Comparison of ENCODE assay signal across 30 cellular contexts in genomic region chr1:173354937-173355280, GRCh38.
DNase-seq lines count a peak whose midpoint lies in the region; ATAC-seq, FAIRE-seq and TF ChIP-seq lines count a peak whose summit lies in the region.
"Had no signal": no experiment of that assay in that cellular context is flagged by ENCODE, and none has a peak within 500 bp of the region (broad histone marks: within the 10 kb centered on the region; RNA-seq: fewer than 3 reads in every experiment).

No MANE protein-coding gene starts in this region.

- TF ChIP-seq POLR2A in Peyer's patch (IDR thresholded peaks at IDR 0.05): no peak

- H3K27me3 Mint-ChIP-seq in IgD-negative memory B cell (no peaks in the 10 kb centered on the region), astrocyte (ENCODE audit: low read depth, unreplicated experiment) (no peaks in the 10 kb centered on the region), neural progenitor cell (ENCODE audit: insufficient read depth, low read depth) (peaks cover 7% of the 10 kb centered on the region)
- no peaks in the 10 kb centered on the region for H3K27me3 Mint-ChIP-seq in stimulated activated memory B cell treated with anti-CD40 and anti-IgM and Interleukin-4, amounts not matched to agents 10 μg/mL and 1 μg/mL and 100 μg/mL, for 72 hours
- H3K27me3 Mint-ChIP-seq: activated naive CD8-positive, alpha-beta T cell; effector memory CD8-positive, alpha-beta T cell; stimulated activated naive CD8-positive, alpha-beta T cell treated with anti-CD3 and anti-CD28 coated beads, Interleukin-15, Interleukin-2, amounts not matched to agents 100 ng/mL and 50 ng/mL, for 24 hours had no signal

- H4K20me1 ChIP-seq in astrocyte (ENCODE audit: insufficient read depth, low read length): no peaks in the 10 kb centered on the region
- no peaks in the 10 kb centered on the region for H4K20me1 ChIP-seq in neural progenitor cell (ENCODE audit: low read depth)

- H3K27me3 ChIP-seq in astrocyte (ENCODE audit: insufficient read depth, low read length): no peaks in the 10 kb centered on the region
- H3K27me3 ChIP-seq in neural progenitor cell: no peaks in the 10 kb centered on the region
- no peaks in the 10 kb centered on the region for H3K27me3 ChIP-seq in Peyer's patch
- H3K27me3 ChIP-seq: ascending aorta had no signal

- H2AFZ ChIP-seq in astrocyte (ENCODE audit: low read depth, low read length) (no peak overlapping the region), neural progenitor cell (replicated peaks) (no peak overlapping the region)

- ATAC-seq in GM18502 (IDR thresholded peaks at IDR 0.05; ENCODE audit: poor library complexity, unreplicated experiment): peak; percentile 11
- ATAC-seq in stimulated activated memory B cell treated with anti-CD40 and anti-IgM and Interleukin-4, amounts not matched to agents 10 μg/mL and 1 μg/mL and 100 μg/mL, for 72 hours: peak; percentile 6
- ATAC-seq: effector memory CD8-positive, alpha-beta T cell; Panc1; right cardiac atrium had no signal

- H3K4me3 ChIP-seq in astrocyte (ENCODE audit: insufficient read depth, low read depth, low read length): no peak overlapping the region
- H3K4me3 ChIP-seq in neural progenitor cell: no peak overlapping the region
- H3K4me3 ChIP-seq in Peyer's patch: no peak overlapping the region
- H3K4me3 ChIP-seq: ascending aorta, coronary artery, left ventricle myocardium inferior had no signal

- H3K4me1 Mint-ChIP-seq in IgD-negative memory B cell (peaks cover 15 to 27% (median 25%) of the 10 kb centered on the region in 3 donors), astrocyte (ENCODE audit: low read depth, unreplicated experiment) (peaks cover 12% of the 10 kb centered on the region), neural progenitor cell (no peaks in the 10 kb centered on the region)
- peaks cover 34% of the 10 kb centered on the region for H3K4me1 Mint-ChIP-seq in stimulated activated memory B cell treated with anti-CD40 and anti-IgM and Interleukin-4, amounts not matched to agents 10 μg/mL and 1 μg/mL and 100 μg/mL, for 72 hours

- no peaks in the 10 kb centered on the region for H3K36me3 ChIP-seq in astrocyte (ENCODE audit: insufficient read depth, low read length)
- no peaks in the 10 kb centered on the region for H3K36me3 ChIP-seq in neural progenitor cell
- no peaks in the 10 kb centered on the region for H3K36me3 ChIP-seq in Peyer's patch
- H3K36me3 ChIP-seq: ascending aorta, left ventricle myocardium inferior had no signal

- peak; percentile 84 for DNase-seq in astrocyte (ENCODE audit: low read depth)
- no peak for DNase-seq in neural progenitor cell (ENCODE audit: low spot score)
- DNase-seq in GOT3 (lab: John Stamatoyannopoulos, UW): no peak
- no peak for DNase-seq in Peyer's patch
- DNase-seq: activated CD4-positive, alpha-beta T cell treated with anti-CD3 and anti-CD28 coated beads for 48 hours; activated effector memory CD4-positive, alpha-beta T cell treated with anti-CD3 and anti-CD28 coated beads, Interleukin-2, amount 50 U/mL, for 16 hours; activated T-cell treated with anti-CD3 and anti-CD28 coated beads for 4 hours; DMS 273 treated with DMSO at 0.1 percent for 48 hours; effector memory CD8-positive, alpha-beta T cell; EL; HCEC 1CT; left ventricle myocardium inferior; NCI-H1436; NCI-H2081 treated with DMSO at 0.1 percent for 48 hours; NCI-H345; NCI-H69; right cardiac atrium; SHP77 treated with DMSO at 0.1 percent for 48 hours; stimulated activated CD4-positive, alpha-beta T cell treated with anti-CD3 and anti-CD28 coated beads, Interleukin-1b, Interleukin-23, amount 100 ng/mL, for 48 hours; SW 1271 had no signal

- peak overlapping the region in 1 of 3 donors; percentile 81 for H3K27ac Mint-ChIP-seq in IgD-negative memory B cell
- no peak overlapping the region for H3K27ac Mint-ChIP-seq in astrocyte (ENCODE audit: unreplicated experiment)
- H3K27ac Mint-ChIP-seq in stimulated activated memory B cell treated with anti-CD40 and anti-IgM and Interleukin-4, amounts not matched to agents 10 μg/mL and 1 μg/mL and 100 μg/mL, for 72 hours: peak overlapping the region; percentile 84
- H3K27ac Mint-ChIP-seq in neural progenitor cell: no peak overlapping the region
- H3K27ac Mint-ChIP-seq: activated naive CD8-positive, alpha-beta T cell; effector memory CD8-positive, alpha-beta T cell had no signal

- no peaks in the 10 kb centered on the region for H3K79me2 ChIP-seq in astrocyte (ENCODE audit: insufficient read depth, low read length)
- H3K79me2 ChIP-seq in neural progenitor cell (ENCODE audit: low read depth): no peaks in the 10 kb centered on the region

- no peak for TF ChIP-seq CTCF in astrocyte (IDR thresholded peaks at IDR 0.05; ENCODE audit: insufficient read depth, low read depth, low read length)
- no peak for TF ChIP-seq CTCF in neural progenitor cell (IDR thresholded peaks at IDR 0.05)
- no peak for TF ChIP-seq CTCF in Peyer's patch (IDR thresholded peaks at IDR 0.05)

- H3F3A ChIP-seq in neural progenitor cell (ENCODE audit: low read depth): no peaks in the 10 kb centered on the region

- peak overlapping the region in 3 of 4 donors; percentile 58 to 87 (median 83) for H3K4me3 Mint-ChIP-seq in IgD-negative memory B cell
- no peak overlapping the region for H3K4me3 Mint-ChIP-seq in astrocyte (ENCODE audit: unreplicated experiment)
- peak overlapping the region; percentile 54 for H3K4me3 Mint-ChIP-seq in stimulated activated memory B cell treated with anti-CD40 and anti-IgM and Interleukin-4, amounts not matched to agents 10 μg/mL and 1 μg/mL and 100 μg/mL, for 72 hours
- H3K4me3 Mint-ChIP-seq in neural progenitor cell: no peak overlapping the region

- FAIRE-seq in astrocyte (lab: Jason Lieb, UNC): no peak
- FAIRE-seq: islet of Langerhans had no signal

- H3K4me2 ChIP-seq in astrocyte (ENCODE audit: low read length) (no peak overlapping the region), neural progenitor cell (no peak overlapping the region)

- H3K36me3 Mint-ChIP-seq in IgD-negative memory B cell (peaks cover 7% of the 10 kb centered on the region), astrocyte (ENCODE audit: low read depth, unreplicated experiment) (peaks cover 2% of the 10 kb centered on the region), neural progenitor cell (no peaks in the 10 kb centered on the region)
- peaks cover 19% of the 10 kb centered on the region for H3K36me3 Mint-ChIP-seq in stimulated activated memory B cell treated with anti-CD40 and anti-IgM and Interleukin-4, amounts not matched to agents 10 μg/mL and 1 μg/mL and 100 μg/mL, for 72 hours

- H3K27ac ChIP-seq in astrocyte (ENCODE audit: low read depth, low read length): no peak overlapping the region
- H3K27ac ChIP-seq in neural progenitor cell: no peak overlapping the region
- H3K27ac ChIP-seq in Peyer's patch: no peak overlapping the region
- H3K27ac ChIP-seq: ascending aorta, coronary artery, left ventricle myocardium inferior, VCaP had no signal

- H3K9ac ChIP-seq in astrocyte (ENCODE audit: low read length) (no peak overlapping the region), neural progenitor cell (no peak overlapping the region)

- H3K9me3 ChIP-seq in astrocyte (ENCODE audit: insufficient read depth, low read depth, low read length) (no peaks in the 10 kb centered on the region), neural progenitor cell (ENCODE audit: low read depth) (no peaks in the 10 kb centered on the region), Peyer's patch (no peaks in the 10 kb centered on the region)

- H3K9me3 Mint-ChIP-seq in IgD-negative memory B cell: peaks cover 2 to 9% (median 6%) of the 10 kb centered on the region in 3 donors
- peaks cover 7% of the 10 kb centered on the region for H3K9me3 Mint-ChIP-seq in astrocyte (ENCODE audit: unreplicated experiment)
- H3K9me3 Mint-ChIP-seq in stimulated activated memory B cell treated with anti-CD40 and anti-IgM and Interleukin-4, amounts not matched to agents 10 μg/mL and 1 μg/mL and 100 μg/mL, for 72 hours: peaks cover 18% of the 10 kb centered on the region
- H3K9me3 Mint-ChIP-seq in neural progenitor cell: peaks cover 16% of the 10 kb centered on the region

- H3K4me1 ChIP-seq in astrocyte (ENCODE audit: insufficient read depth, low read length) (no peaks in the 10 kb centered on the region), neural progenitor cell (no peaks in the 10 kb centered on the region), Peyer's patch (no peaks in the 10 kb centered on the region)
- H3K4me1 ChIP-seq: ascending aorta, left ventricle myocardium inferior had no signal

Comparison
In these comparisons a context has a peak if more than half of its experiments do, and no peak if none do; other contexts are left out.
1. H3K4me3 Mint-ChIP-seq: peak in IgD-negative memory B cell (3 of 4) and stimulated activated memory B cell treated with anti-CD40 and anti-IgM and Interleukin-4, amounts not matched to agents 10 μg/mL and 1 μg/mL and 100 μg/mL, for 72 hours (single experiment); none in astrocyte (single experiment) and neural progenitor cell (single experiment).